14 cellular contexts compared by ENCODE assay signal in the genomic region with DNA sequence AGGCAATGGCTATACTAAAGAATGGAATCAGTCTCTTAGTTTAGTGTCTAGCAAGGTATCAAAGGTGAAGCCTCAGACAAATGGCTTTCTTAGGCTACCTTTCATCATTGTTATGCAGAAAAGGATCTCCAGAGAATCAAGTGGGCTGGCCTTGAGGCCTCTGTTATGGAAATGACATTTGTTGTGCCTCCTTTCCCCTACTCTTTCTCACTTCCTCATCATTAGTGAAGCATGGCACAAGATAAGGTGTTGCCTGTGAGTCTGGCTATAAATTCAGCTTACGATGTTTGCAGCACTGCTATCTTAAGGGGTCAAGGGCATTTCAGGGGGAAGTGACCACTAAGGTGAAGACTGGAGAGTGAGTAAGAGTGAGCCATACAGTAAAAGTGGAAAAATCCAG. TPM values are rescaled to one million over a fixed set of nuclear protein-coding genes. Genes with fewer than 3 reads are reported as not detected.
A peak's percentile ranks its signal among the peaks of the same experiment; 100 is the strongest.
DNase-seq lines count a peak whose midpoint lies in the region; ATAC-seq, FAIRE-seq and TF ChIP-seq lines count a peak whose summit lies in the region.
"Not testable (repeated sequence)": the region's sequence is repeated elsewhere in the genome, so short reads cannot be mapped to it uniquely, and the experiment has no call there.
"Had no signal": no experiment of that assay in that cellular context is flagged by ENCODE, and none has a peak within 500 bp of the region (broad histone marks: within the 10 kb centered on the region; RNA-seq: fewer than 3 reads in every experiment).

No MANE protein-coding gene starts in this region.

- not testable (repeated sequence) for H3K36me3 ChIP-seq in bronchial epithelial cell (ENCODE audit: control insufficient read depth, insufficient read depth, low read length)

- H3K27ac Mint-ChIP-seq in IgD-negative memory B cell: peak overlapping the region; percentile 15 to 96 (median 71)

- peak overlapping the region; percentile 3 to 96 (median 70) for H3K4me3 Mint-ChIP-seq in IgD-negative memory B cell

- H3K9me3 Mint-ChIP-seq in IgD-negative memory B cell: not testable (repeated sequence)

- ATAC-seq in GM18519 (IDR thresholded peaks at IDR 0.05; ENCODE audit: low FRiP score, unreplicated experiment) (peak; percentile 78), GM19395 (IDR thresholded peaks at IDR 0.05; ENCODE audit: unreplicated experiment) (peak; percentile 74), GM21619 (IDR thresholded peaks at IDR 0.05; ENCODE audit: unreplicated experiment) (peak; percentile 72), HG02884 (IDR thresholded peaks at IDR 0.05; ENCODE audit: unreplicated experiment) (peak; percentile 93), HG03196 (IDR thresholded peaks at IDR 0.05; ENCODE audit: unreplicated experiment) (peak; percentile 77)

- not testable (repeated sequence) for H3K4me3 ChIP-seq in bronchial epithelial cell (ENCODE audit: low read depth, low read length)

- not testable (repeated sequence) for H3K27me3 ChIP-seq in bronchial epithelial cell (ENCODE audit: control insufficient read depth, insufficient read depth, low read length)

- not testable (repeated sequence) for TF ChIP-seq CTCF in bronchial epithelial cell (IDR thresholded peaks at IDR 0.05; ENCODE audit: insufficient read depth, low read length, severe bottlenecking)

- not testable (repeated sequence) for H3K27me3 Mint-ChIP-seq in IgD-negative memory B cell

- peak; percentile 88 for FAIRE-seq in bronchial epithelial cell (lab: Jason Lieb, UNC)

- H3K4me1 Mint-ChIP-seq in IgD-negative memory B cell: peaks cover 36 to 53% (median 49%) of the 10 kb centered on the region in 3 donors

- DNase-seq in bronchial epithelial cell (ENCODE audit: low read depth): not testable (repeated sequence)

- peaks cover 12% of the 10 kb centered on the region for H3K36me3 Mint-ChIP-seq in IgD-negative memory B cell

RNA-seq across cellular contexts. Expression of gene GLYATL1B, which starts 9.1 kb away (rescaled TPM):
- 0.26 TPM for polyA plus RNA-seq in IgD-negative memory B cell
- not detected in 2 replicates for total RNA-seq in bronchial epithelial cell
- total RNA-seq: activated CD4-positive, alpha-beta memory T cell treated with anti-CD3 and anti-CD28 coated beads, Interleukin-2, amount 10 ng/mL, durations not matched to agents 7 days and 5 days; activated T-cell treated with anti-CD3 and anti-CD28 coated beads, Interleukin-2, amount 50 U/mL, for 4 hours; colonic mucosa; mesothelial cell of epicardium; pulmonary artery endothelial cell; Right ventricle myocardium inferior; T-cell had no signal

RNA-seq across cellular contexts. Expression of gene FAM111B, which starts 11.8 kb away (rescaled TPM):
- polyA plus RNA-seq in IgD-negative memory B cell: 3.8 TPM
- under 0.01 TPM in 2 replicates for total RNA-seq in bronchial epithelial cell

RNA-seq across cellular contexts. Expression of gene FAM111A, which starts 47.4 kb away (rescaled TPM):
- polyA plus RNA-seq in IgD-negative memory B cell: 23.7 TPM
- total RNA-seq in bronchial epithelial cell: 7.9 and 18.3 TPM in 2 replicates
